Comparison of ENCODE assay signal across 2 cellular contexts in genomic region chr6:43074847-43075741, GRCh38.
TF ChIP-seq lines count a peak whose summit lies in the region.

No MANE protein-coding gene starts in this region.

TF ChIP-seq in SK-N-SH treated with all-trans-retinoic acid at 6 μM for 48 hours, 23 proteins besides CTCF, POLR2A, EP300 and RAD21:
- no peak for TF ChIP-seq GLIS3 (CRISPR knock-in tag; IDR thresholded peaks at IDR 0.05)
- no peak for TF ChIP-seq TOX (CRISPR knock-in tag; IDR thresholded peaks at IDR 0.05; ENCODE audit: borderline replicate concordance)
- TF ChIP-seq RARB (CRISPR knock-in tag; IDR thresholded peaks at IDR 0.05), result no peak
- TF ChIP-seq ESRRG (CRISPR knock-in tag; IDR thresholded peaks at IDR 0.05), result no peak
- no peak for TF ChIP-seq ZFP30 (CRISPR knock-in tag; IDR thresholded peaks at IDR 0.05)
- TF ChIP-seq PPARA (CRISPR knock-in tag; IDR thresholded peaks at IDR 0.05; ENCODE audit: borderline replicate concordance), result no peak
- TF ChIP-seq CREB5 (CRISPR knock-in tag; IDR thresholded peaks at IDR 0.05; ENCODE audit: low read depth), result no peak
- no peak for TF ChIP-seq ZNF565 (CRISPR knock-in tag; conservative IDR thresholded peaks at IDR 0.05; ENCODE audit: low read depth)
- no peak for TF ChIP-seq ARNTL (CRISPR knock-in tag; IDR thresholded peaks at IDR 0.05; ENCODE audit: borderline replicate concordance, low read depth)
- no peak for TF ChIP-seq CSDC2 (CRISPR knock-in tag; IDR thresholded peaks at IDR 0.05)
- no peak for TF ChIP-seq OSR1 (CRISPR knock-in tag; IDR thresholded peaks at IDR 0.05)
- no peak for TF ChIP-seq PATZ1 (CRISPR knock-in tag; IDR thresholded peaks at IDR 0.05; ENCODE audit: borderline replicate concordance)
- no peak for TF ChIP-seq ZNF8 (CRISPR knock-in tag; IDR thresholded peaks at IDR 0.05)
- TF ChIP-seq BACH2 (CRISPR knock-in tag; IDR thresholded peaks at IDR 0.05; ENCODE audit: borderline replicate concordance), result no peak
- TF ChIP-seq, protein P1, sequence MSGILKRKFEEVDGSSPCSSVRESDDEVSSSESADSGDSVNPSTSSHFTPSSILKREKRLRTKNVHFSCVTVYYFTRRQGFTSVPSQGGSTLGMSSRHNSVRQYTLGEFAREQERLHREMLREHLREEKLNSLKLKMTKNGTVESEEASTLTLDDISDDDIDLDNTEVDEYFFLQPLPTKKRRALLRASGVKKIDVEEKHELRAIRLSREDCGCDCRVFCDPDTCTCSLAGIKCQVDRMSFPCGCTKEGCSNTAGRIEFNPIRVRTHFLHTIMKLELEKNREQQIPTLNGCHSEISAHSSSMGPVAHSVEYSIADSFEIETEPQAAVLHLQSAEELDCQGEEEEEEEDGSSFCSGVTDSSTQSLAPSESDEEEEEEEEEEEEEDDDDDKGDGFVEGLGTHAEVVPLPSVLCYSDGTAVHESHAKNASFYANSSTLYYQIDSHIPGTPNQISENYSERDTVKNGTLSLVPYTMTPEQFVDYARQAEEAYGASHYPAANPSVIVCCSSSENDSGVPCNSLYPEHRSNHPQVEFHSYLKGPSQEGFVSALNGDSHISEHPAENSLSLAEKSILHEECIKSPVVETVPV (CRISPR knock-in tag; IDR thresholded peaks at IDR 0.05), result no peak
- no peak for TF ChIP-seq ZFP3 (CRISPR knock-in tag; IDR thresholded peaks at IDR 0.05)
- no peak for TF ChIP-seq TCF4 (CRISPR knock-in tag; IDR thresholded peaks at IDR 0.05; ENCODE audit: borderline replicate concordance)
- TF ChIP-seq SNAI2 (CRISPR knock-in tag; IDR thresholded peaks at IDR 0.05), result no peak
- no peak for TF ChIP-seq ZNF70 (CRISPR knock-in tag; IDR thresholded peaks at IDR 0.05)
- TF ChIP-seq POU6F1 (CRISPR knock-in tag; IDR thresholded peaks at IDR 0.05; ENCODE audit: borderline replicate concordance, low read depth), result no peak
TF ChIP-seq in SK-N-SH treated with all-trans-retinoic acid at 6 μM for 48 hours: peak in this region for 0.

TF ChIP-seq in HepG2, 621 proteins besides CTCF, POLR2A, EP300 and RAD21 (continues in another document):
- TF ChIP-seq ZNF678 (CRISPR knock-in tag; IDR thresholded peaks at IDR 0.05), result no peak
- TF ChIP-seq NRL (CRISPR knock-in tag; IDR thresholded peaks at IDR 0.05; ENCODE audit: borderline replicate concordance), result peak; percentile 50; the same call in 1 of the 2 replicates
- no peak for TF ChIP-seq POLR2G (IDR thresholded peaks at IDR 0.05; ENCODE audit: low read depth, low read length)
- no peak for TF ChIP-seq AKAP8 (CRISPR knock-in tag; IDR thresholded peaks at IDR 0.05)
- TF ChIP-seq, protein P2, sequence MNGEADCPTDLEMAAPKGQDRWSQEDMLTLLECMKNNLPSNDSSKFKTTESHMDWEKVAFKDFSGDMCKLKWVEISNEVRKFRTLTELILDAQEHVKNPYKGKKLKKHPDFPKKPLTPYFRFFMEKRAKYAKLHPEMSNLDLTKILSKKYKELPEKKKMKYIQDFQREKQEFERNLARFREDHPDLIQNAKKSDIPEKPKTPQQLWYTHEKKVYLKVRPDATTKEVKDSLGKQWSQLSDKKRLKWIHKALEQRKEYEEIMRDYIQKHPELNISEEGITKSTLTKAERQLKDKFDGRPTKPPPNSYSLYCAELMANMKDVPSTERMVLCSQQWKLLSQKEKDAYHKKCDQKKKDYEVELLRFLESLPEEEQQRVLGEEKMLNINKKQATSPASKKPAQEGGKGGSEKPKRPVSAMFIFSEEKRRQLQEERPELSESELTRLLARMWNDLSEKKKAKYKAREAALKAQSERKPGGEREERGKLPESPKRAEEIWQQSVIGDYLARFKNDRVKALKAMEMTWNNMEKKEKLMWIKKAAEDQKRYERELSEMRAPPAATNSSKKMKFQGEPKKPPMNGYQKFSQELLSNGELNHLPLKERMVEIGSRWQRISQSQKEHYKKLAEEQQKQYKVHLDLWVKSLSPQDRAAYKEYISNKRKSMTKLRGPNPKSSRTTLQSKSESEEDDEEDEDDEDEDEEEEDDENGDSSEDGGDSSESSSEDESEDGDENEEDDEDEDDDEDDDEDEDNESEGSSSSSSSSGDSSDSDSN (CRISPR knock-in tag; IDR thresholded peaks at IDR 0.05), result peak; percentile 34; the same call in 1 of the 2 replicates
- TF ChIP-seq HNRNPK (IDR thresholded peaks at IDR 0.05; ENCODE audit: low read depth, low read length, poor library complexity, severe bottlenecking), result no peak
- no peak for TF ChIP-seq ZNF337 (CRISPR knock-in tag; IDR thresholded peaks at IDR 0.05; ENCODE audit: borderline replicate concordance, low read depth)
- TF ChIP-seq MATR3 (CRISPR knock-in tag; IDR thresholded peaks at IDR 0.05), result no peak
- TF ChIP-seq MIXL1 (CRISPR knock-in tag; IDR thresholded peaks at IDR 0.05), result no peak
- TF ChIP-seq NR2F2 (IDR thresholded peaks at IDR 0.05; ENCODE audit: borderline replicate concordance, low read depth), result no peak
- TF ChIP-seq, protein P3, sequence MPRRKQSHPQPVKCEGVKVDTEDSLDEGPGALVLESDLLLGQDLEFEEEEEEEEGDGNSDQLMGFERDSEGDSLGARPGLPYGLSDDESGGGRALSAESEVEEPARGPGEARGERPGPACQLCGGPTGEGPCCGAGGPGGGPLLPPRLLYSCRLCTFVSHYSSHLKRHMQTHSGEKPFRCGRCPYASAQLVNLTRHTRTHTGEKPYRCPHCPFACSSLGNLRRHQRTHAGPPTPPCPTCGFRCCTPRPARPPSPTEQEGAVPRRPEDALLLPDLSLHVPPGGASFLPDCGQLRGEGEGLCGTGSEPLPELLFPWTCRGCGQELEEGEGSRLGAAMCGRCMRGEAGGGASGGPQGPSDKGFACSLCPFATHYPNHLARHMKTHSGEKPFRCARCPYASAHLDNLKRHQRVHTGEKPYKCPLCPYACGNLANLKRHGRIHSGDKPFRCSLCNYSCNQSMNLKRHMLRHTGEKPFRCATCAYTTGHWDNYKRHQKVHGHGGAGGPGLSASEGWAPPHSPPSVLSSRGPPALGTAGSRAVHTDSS (CRISPR knock-in tag; conservative IDR thresholded peaks at IDR 0.05), result no peak
- no peak for TF ChIP-seq IKZF1 (IDR thresholded peaks at IDR 0.05)
- TF ChIP-seq FOXA1 (IDR thresholded peaks at IDR 0.05), result no peak
- TF ChIP-seq FOXA1 (CRISPR knock-in tag; IDR thresholded peaks at IDR 0.05), result no peak
- TF ChIP-seq ZNF263 (CRISPR knock-in tag; IDR thresholded peaks at IDR 0.05), result 0 out of 2 replicates have a peak, but pooled peaks have one; percentile 16
- TF ChIP-seq ZNF615 (CRISPR knock-in tag; IDR thresholded peaks at IDR 0.05; ENCODE audit: borderline replicate concordance), result no peak
- TF ChIP-seq NCOA1 (CRISPR knock-in tag; IDR thresholded peaks at IDR 0.05), result no peak
- no peak for TF ChIP-seq FOXC1 (CRISPR knock-in tag; IDR thresholded peaks at IDR 0.05; ENCODE audit: borderline replicate concordance)
- TF ChIP-seq TFDP2 (CRISPR knock-in tag; IDR thresholded peaks at IDR 0.05), result no peak
- no peak for TF ChIP-seq SMAD9 (CRISPR knock-in tag; IDR thresholded peaks at IDR 0.05)
- no peak for TF ChIP-seq TEAD2 (CRISPR knock-in tag; IDR thresholded peaks at IDR 0.05)
- TF ChIP-seq, protein P4, sequence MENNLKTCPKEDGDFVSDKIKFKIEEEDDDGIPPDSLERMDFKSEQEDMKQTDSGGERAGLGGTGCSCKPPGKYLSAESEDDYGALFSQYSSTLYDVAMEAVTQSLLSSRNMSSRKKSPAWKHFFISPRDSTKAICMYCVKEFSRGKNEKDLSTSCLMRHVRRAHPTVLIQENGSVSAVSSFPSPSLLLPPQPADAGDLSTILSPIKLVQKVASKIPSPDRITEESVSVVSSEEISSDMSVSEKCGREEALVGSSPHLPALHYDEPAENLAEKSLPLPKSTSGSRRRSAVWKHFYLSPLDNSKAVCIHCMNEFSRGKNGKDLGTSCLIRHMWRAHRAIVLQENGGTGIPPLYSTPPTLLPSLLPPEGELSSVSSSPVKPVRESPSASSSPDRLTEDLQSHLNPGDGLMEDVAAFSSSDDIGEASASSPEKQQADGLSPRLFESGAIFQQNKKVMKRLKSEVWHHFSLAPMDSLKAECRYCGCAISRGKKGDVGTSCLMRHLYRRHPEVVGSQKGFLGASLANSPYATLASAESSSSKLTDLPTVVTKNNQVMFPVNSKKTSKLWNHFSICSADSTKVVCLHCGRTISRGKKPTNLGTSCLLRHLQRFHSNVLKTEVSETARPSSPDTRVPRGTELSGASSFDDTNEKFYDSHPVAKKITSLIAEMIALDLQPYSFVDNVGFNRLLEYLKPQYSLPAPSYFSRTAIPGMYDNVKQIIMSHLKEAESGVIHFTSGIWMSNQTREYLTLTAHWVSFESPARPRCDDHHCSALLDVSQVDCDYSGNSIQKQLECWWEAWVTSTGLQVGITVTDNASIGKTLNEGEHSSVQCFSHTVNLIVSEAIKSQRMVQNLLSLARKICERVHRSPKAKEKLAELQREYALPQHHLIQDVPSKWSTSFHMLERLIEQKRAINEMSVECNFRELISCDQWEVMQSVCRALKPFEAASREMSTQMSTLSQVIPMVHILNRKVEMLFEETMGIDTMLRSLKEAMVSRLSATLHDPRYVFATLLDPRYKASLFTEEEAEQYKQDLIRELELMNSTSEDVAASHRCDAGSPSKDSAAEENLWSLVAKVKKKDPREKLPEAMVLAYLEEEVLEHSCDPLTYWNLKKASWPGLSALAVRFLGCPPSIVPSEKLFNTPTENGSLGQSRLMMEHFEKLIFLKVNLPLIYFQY (CRISPR knock-in tag; IDR thresholded peaks at IDR 0.05; ENCODE audit: borderline replicate concordance), result no peak
- TF ChIP-seq, protein P5, sequence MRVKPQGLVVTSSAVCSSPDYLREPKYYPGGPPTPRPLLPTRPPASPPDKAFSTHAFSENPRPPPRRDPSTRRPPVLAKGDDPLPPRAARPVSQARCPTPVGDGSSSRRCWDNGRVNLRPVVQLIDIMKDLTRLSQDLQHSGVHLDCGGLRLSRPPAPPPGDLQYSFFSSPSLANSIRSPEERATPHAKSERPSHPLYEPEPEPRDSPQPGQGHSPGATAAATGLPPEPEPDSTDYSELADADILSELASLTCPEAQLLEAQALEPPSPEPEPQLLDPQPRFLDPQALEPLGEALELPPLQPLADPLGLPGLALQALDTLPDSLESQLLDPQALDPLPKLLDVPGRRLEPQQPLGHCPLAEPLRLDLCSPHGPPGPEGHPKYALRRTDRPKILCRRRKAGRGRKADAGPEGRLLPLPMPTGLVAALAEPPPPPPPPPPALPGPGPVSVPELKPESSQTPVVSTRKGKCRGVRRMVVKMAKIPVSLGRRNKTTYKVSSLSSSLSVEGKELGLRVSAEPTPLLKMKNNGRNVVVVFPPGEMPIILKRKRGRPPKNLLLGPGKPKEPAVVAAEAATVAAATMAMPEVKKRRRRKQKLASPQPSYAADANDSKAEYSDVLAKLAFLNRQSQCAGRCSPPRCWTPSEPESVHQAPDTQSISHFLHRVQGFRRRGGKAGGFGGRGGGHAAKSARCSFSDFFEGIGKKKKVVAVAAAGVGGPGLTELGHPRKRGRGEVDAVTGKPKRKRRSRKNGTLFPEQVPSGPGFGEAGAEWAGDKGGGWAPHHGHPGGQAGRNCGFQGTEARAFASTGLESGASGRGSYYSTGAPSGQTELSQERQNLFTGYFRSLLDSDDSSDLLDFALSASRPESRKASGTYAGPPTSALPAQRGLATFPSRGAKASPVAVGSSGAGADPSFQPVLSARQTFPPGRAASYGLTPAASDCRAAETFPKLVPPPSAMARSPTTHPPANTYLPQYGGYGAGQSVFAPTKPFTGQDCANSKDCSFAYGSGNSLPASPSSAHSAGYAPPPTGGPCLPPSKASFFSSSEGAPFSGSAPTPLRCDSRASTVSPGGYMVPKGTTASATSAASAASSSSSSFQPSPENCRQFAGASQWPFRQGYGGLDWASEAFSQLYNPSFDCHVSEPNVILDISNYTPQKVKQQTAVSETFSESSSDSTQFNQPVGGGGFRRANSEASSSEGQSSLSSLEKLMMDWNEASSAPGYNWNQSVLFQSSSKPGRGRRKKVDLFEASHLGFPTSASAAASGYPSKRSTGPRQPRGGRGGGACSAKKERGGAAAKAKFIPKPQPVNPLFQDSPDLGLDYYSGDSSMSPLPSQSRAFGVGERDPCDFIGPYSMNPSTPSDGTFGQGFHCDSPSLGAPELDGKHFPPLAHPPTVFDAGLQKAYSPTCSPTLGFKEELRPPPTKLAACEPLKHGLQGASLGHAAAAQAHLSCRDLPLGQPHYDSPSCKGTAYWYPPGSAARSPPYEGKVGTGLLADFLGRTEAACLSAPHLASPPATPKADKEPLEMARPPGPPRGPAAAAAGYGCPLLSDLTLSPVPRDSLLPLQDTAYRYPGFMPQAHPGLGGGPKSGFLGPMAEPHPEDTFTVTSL (CRISPR knock-in tag; IDR thresholded peaks at IDR 0.05; ENCODE audit: borderline replicate concordance), result no peak
- no peak for TF ChIP-seq KMT2B (CRISPR knock-in tag; IDR thresholded peaks at IDR 0.05)
- no peak for TF ChIP-seq NCOR1 (IDR thresholded peaks at IDR 0.05; ENCODE audit: borderline replicate concordance, low read length)
- TF ChIP-seq AGO2 (optimal IDR thresholded peaks at IDR 0.05; ENCODE audit: low read depth, low read length), result peak; percentile 50
- peak; percentile 46 for TF ChIP-seq SRSF1 (optimal IDR thresholded peaks at IDR 0.05; ENCODE audit: low read depth, low read length)
- TF ChIP-seq ZNF704 (CRISPR knock-in tag; IDR thresholded peaks at IDR 0.05; ENCODE audit: borderline replicate concordance), result no peak
- TF ChIP-seq GLMP (CRISPR knock-in tag; IDR thresholded peaks at IDR 0.05; ENCODE audit: borderline replicate concordance), result no peak
- no peak for TF ChIP-seq ZNF672 (CRISPR knock-in tag; IDR thresholded peaks at IDR 0.05)
